In genomic region chr9:8703904-8704303, GRCh38 we compare ENCODE assay signal across 26 cellular contexts.
"Had no signal": no experiment of that assay in that cellular context is flagged by ENCODE, and none has a peak within 500 bp of the region (broad histone marks: within the 10 kb centered on the region; RNA-seq: fewer than 3 reads in every experiment).

No MANE protein-coding gene starts in this region.

- H3K27me3 Mint-ChIP-seq: activated CD4-positive, alpha-beta T cell treated with anti-CD3 and anti-CD28 coated beads, Interleukin-2, amount 10 ng/mL, durations not matched to agents 24 days and 14 days; activated naive CD4-positive, alpha-beta T cell treated with anti-CD3 and anti-CD28 coated beads, Interleukin-2, amount 10 ng/mL, durations not matched to agents 7 days and 5 days; activated naive CD8-positive, alpha-beta T cell treated with anti-CD3 and anti-CD28 coated beads, Interleukin-2, amount 10 ng/mL, durations not matched to agents 7 days and 5 days; activated T-cell treated with anti-CD3 and anti-CD28 coated beads, Interleukin-2, amount 50 U/mL, for 24 hours; brain had no signal

- H3K4me1 Mint-ChIP-seq: activated CD4-positive, alpha-beta T cell treated with anti-CD3 and anti-CD28 coated beads for 36 hours; activated CD4-positive, alpha-beta T cell treated with anti-CD3 and anti-CD28 coated beads, Interleukin-2, amount 10 ng/mL, durations not matched to agents 24 days and 14 days; activated naive CD4-positive, alpha-beta T cell treated with anti-CD3 and anti-CD28 coated beads, Interleukin-2, amount 10 ng/mL, durations not matched to agents 7 days and 5 days; activated naive CD8-positive, alpha-beta T cell treated with anti-CD3 and anti-CD28 coated beads, Interleukin-2, amount 10 ng/mL, durations not matched to agents 7 days and 5 days had no signal

- H3K36me3 ChIP-seq: ascending aorta, esophagus squamous epithelium, gastroesophageal sphincter had no signal

- H3K27ac ChIP-seq: ascending aorta, epithelial cell of prostate, esophagus squamous epithelium, gastroesophageal sphincter had no signal

- H3K4me3 Mint-ChIP-seq: activated CD4-positive, alpha-beta memory T cell treated with anti-CD3 and anti-CD28 coated beads for 36 hours; activated CD4-positive, alpha-beta T cell treated with anti-CD3 and anti-CD28 coated beads for 36 hours; activated CD4-positive, alpha-beta T cell treated with anti-CD3 and anti-CD28 coated beads, Interleukin-2, amount 10 ng/mL, durations not matched to agents 24 days and 14 days; activated naive CD4-positive, alpha-beta T cell treated with anti-CD3 and anti-CD28 coated beads, Interleukin-2, amount 10 ng/mL, durations not matched to agents 7 days and 5 days; activated naive CD8-positive, alpha-beta T cell treated with anti-CD3 and anti-CD28 coated beads, Interleukin-2, amount 10 ng/mL, durations not matched to agents 7 days and 5 days; activated T-cell treated with anti-CD3 and anti-CD28 coated beads, Interleukin-2, amount 50 U/mL, for 24 hours; activated T-cell treated with anti-CD3 and anti-CD28 coated beads, Interleukin-2, amount 50 U/mL, for 72 hours; brain had no signal

- DNase-seq: activated CD4-positive, alpha-beta memory T cell treated with anti-CD3 and anti-CD28 coated beads for 36 hours; activated CD4-positive, alpha-beta T cell treated with anti-CD3 and anti-CD28 coated beads for 36 hours; activated CD4-positive, alpha-beta T cell treated with anti-CD3 and anti-CD28 coated beads, Interleukin-2, amount 10 ng/mL, durations not matched to agents 24 days and 14 days; activated CD4-positive, CD25-positive, alpha-beta regulatory T cell; activated CD4-positive, CD25-positive, alpha-beta regulatory T cell treated with anti-CD3 and anti-CD28 coated beads, Interleukin-2, amount 50 U/mL, for 72 hours; activated CD8-positive, alpha-beta memory T cell treated with anti-CD3 and anti-CD28 coated beads, Interleukin-2, amount 50 U/mL, for 48 hours; activated gamma-delta T cell; activated naive CD4-positive, alpha-beta T cell; activated naive CD4-positive, alpha-beta T cell treated with anti-CD3 and anti-CD28 coated beads, Interleukin-2, amount 10 ng/mL, durations not matched to agents 7 days and 5 days; activated naive CD8-positive, alpha-beta T cell treated with anti-CD3 and anti-CD28 coated beads, Interleukin-2, amount 10 ng/mL, durations not matched to agents 7 days and 5 days; activated T-cell treated with anti-CD3 and anti-CD28 coated beads for 4 hours; activated T-cell treated with anti-CD3 and anti-CD28 coated beads, Interleukin-2, amount 50 U/mL, for 24 hours; activated T-cell treated with anti-CD3 and anti-CD28 coated beads, Interleukin-2, amount 50 U/mL, for 72 hours; caudate nucleus; cortex of kidney; dermis blood vessel endothelial cell; effector CD8-positive, alpha-beta T cell; esophagus squamous epithelium; foreskin melanocyte; head of caudate nucleus; T-helper 2 cell had no signal

- H3K27ac Mint-ChIP-seq: activated CD4-positive, alpha-beta memory T cell treated with anti-CD3 and anti-CD28 coated beads for 36 hours; activated CD4-positive, alpha-beta T cell treated with anti-CD3 and anti-CD28 coated beads for 36 hours; activated CD4-positive, alpha-beta T cell treated with anti-CD3 and anti-CD28 coated beads, Interleukin-2, amount 10 ng/mL, durations not matched to agents 24 days and 14 days; activated naive CD4-positive, alpha-beta T cell treated with anti-CD3 and anti-CD28 coated beads, Interleukin-2, amount 10 ng/mL, durations not matched to agents 7 days and 5 days; activated naive CD4-positive, alpha-beta T cell treated with anti-CD3 and anti-CD28 coated beads, Interleukin-2, amount 50 U/mL, for 72 hours; activated naive CD8-positive, alpha-beta T cell treated with anti-CD3 and anti-CD28 coated beads, Interleukin-2, amount 10 ng/mL, durations not matched to agents 7 days and 5 days; activated T-cell treated with anti-CD3 and anti-CD28 coated beads, Interleukin-2, amount 50 U/mL, for 24 hours; activated T-cell treated with anti-CD3 and anti-CD28 coated beads, Interleukin-2, amount 50 U/mL, for 72 hours; brain had no signal

- H3K9me3 Mint-ChIP-seq: activated CD4-positive, alpha-beta memory T cell treated with anti-CD3 and anti-CD28 coated beads for 36 hours; activated CD4-positive, alpha-beta T cell treated with anti-CD3 and anti-CD28 coated beads, Interleukin-2, amount 10 ng/mL, durations not matched to agents 24 days and 14 days; activated naive CD4-positive, alpha-beta T cell treated with anti-CD3 and anti-CD28 coated beads, Interleukin-2, amount 10 ng/mL, durations not matched to agents 7 days and 5 days; activated naive CD4-positive, alpha-beta T cell treated with anti-CD3 and anti-CD28 coated beads, Interleukin-2, amount 50 U/mL, for 72 hours; activated naive CD8-positive, alpha-beta T cell treated with anti-CD3 and anti-CD28 coated beads, Interleukin-2, amount 10 ng/mL, durations not matched to agents 7 days and 5 days; activated T-cell treated with anti-CD3 and anti-CD28 coated beads, Interleukin-2, amount 50 U/mL, for 24 hours; activated T-cell treated with anti-CD3 and anti-CD28 coated beads, Interleukin-2, amount 50 U/mL, for 72 hours had no signal

- H3K36me3 Mint-ChIP-seq: activated CD4-positive, alpha-beta memory T cell treated with anti-CD3 and anti-CD28 coated beads for 36 hours; activated naive CD4-positive, alpha-beta T cell treated with anti-CD3 and anti-CD28 coated beads, Interleukin-2, amount 10 ng/mL, durations not matched to agents 7 days and 5 days; activated naive CD8-positive, alpha-beta T cell treated with anti-CD3 and anti-CD28 coated beads, Interleukin-2, amount 10 ng/mL, durations not matched to agents 7 days and 5 days had no signal

- ATAC-seq: activated CD4-positive, alpha-beta T cell treated with anti-CD3 and anti-CD28 coated beads for 36 hours; activated naive CD4-positive, alpha-beta T cell treated with anti-CD3 and anti-CD28 coated beads, Interleukin-2, amount 50 U/mL, for 72 hours; activated T-cell treated with anti-CD3 and anti-CD28 coated beads, Interleukin-2, amount 50 U/mL, for 72 hours; gastroesophageal sphincter had no signal

- H3K4me3 ChIP-seq: ascending aorta, esophagus squamous epithelium, gastroesophageal sphincter had no signal

- H3K4me1 ChIP-seq: ascending aorta, esophagus squamous epithelium, gastroesophageal sphincter had no signal

- H3K27me3 ChIP-seq: ascending aorta, esophagus squamous epithelium had no signal

- H3K9me3 ChIP-seq: ascending aorta, esophagus squamous epithelium, gastroesophageal sphincter had no signal
